In genomic region chr20:35956616-35957015, GRCh38 we compare ENCODE assay signal across 15 cellular contexts. TPM values are rescaled to one million over a fixed set of nuclear protein-coding genes. Genes with fewer than 3 reads are reported as not detected.
"Had no signal": no experiment of that assay in that cellular context is flagged by ENCODE, and none has a peak within 500 bp of the region (broad histone marks: within the 10 kb centered on the region; RNA-seq: fewer than 3 reads in every experiment).

No MANE protein-coding gene starts in this region.

- ATAC-seq: activated T-helper 17 cell treated with anti-CD3 and anti-CD28 coated beads, Interleukin-2, amount 50 U/mL, for 72 hours; psoas muscle; right lobe of liver had no signal

- H3K36me3 Mint-ChIP-seq: memory B cell had no signal

- H3K4me3 Mint-ChIP-seq: activated B cell treated with CpG ODN at 0.5 μM for 24 hours; activated naive CD4-positive, alpha-beta T cell treated with anti-CD3 and anti-CD28 coated beads for 36 hours; memory B cell had no signal

- DNase-seq: activated B cell treated with CpG ODN at 0.5 μM for 24 hours; activated CD4-positive, alpha-beta T cell treated with anti-CD3 and anti-CD28 coated beads for 48 hours; activated naive CD4-positive, alpha-beta T cell treated with anti-CD3 and anti-CD28 coated beads for 36 hours; erythroblast; kidney; left ventricle myocardium inferior; psoas muscle; right lobe of liver; spleen; tibial artery had no signal

- H3K9me3 Mint-ChIP-seq: activated T-helper 17 cell treated with anti-CD3 and anti-CD28 coated beads, Interleukin-2, amount 50 U/mL, for 72 hours had no signal

- H3K27ac Mint-ChIP-seq: activated B cell treated with CpG ODN at 0.5 μM for 24 hours; activated naive CD4-positive, alpha-beta T cell treated with anti-CD3 and anti-CD28 coated beads for 36 hours; activated T-helper 17 cell treated with anti-CD3 and anti-CD28 coated beads, Interleukin-2, amount 50 U/mL, for 72 hours; memory B cell had no signal

- H3K27ac ChIP-seq: ascending aorta, cardiac muscle cell, left ventricle myocardium inferior, psoas muscle, right lobe of liver, spleen, tibial artery, vagina had no signal

- H3K27me3 Mint-ChIP-seq: activated B cell treated with CpG ODN at 0.5 μM for 24 hours; activated T-helper 17 cell treated with anti-CD3 and anti-CD28 coated beads, Interleukin-2, amount 50 U/mL, for 72 hours; memory B cell had no signal

RNA-seq across cellular contexts. Expression of gene CNBD2, which starts 11.8 kb away (rescaled TPM):
- total RNA-seq: ascending aorta had no signal
